In genomic region chr6:18785810-18786490, GRCh38 we compare ENCODE assay signal across 31 cellular contexts.
A peak's percentile ranks its signal among the peaks of the same experiment; 100 is the strongest.
DNase-seq lines count a peak whose midpoint lies in the region; ATAC-seq, FAIRE-seq and TF ChIP-seq lines count a peak whose summit lies in the region.
"Had no signal": no experiment of that assay in that cellular context is flagged by ENCODE, and none has a peak within 500 bp of the region (broad histone marks: within the 10 kb centered on the region; RNA-seq: fewer than 3 reads in every experiment).

No MANE protein-coding gene starts in this region.

- no peak for FAIRE-seq in HepG2 (lab: Jason Lieb, UNC)
- FAIRE-seq in K562 (lab: Jason Lieb, UNC) = no peak
- FAIRE-seq: A204.1, A549, D721Med had no signal

- no peaks in the 10 kb centered on the region for H3K4me1 ChIP-seq in HepG2 (ENCODE audit: insufficient read depth, low read length)
- H3K4me1 ChIP-seq in right lobe of liver = no peaks in the 10 kb centered on the region
- H3K4me1 ChIP-seq in K562 (replicated peaks in 1 of 2; ENCODE audit: control insufficient read depth in 2 of 2, insufficient read depth in 2 of 2, low read length in 2 of 2) = no peaks in the 10 kb centered on the region
- H3K4me1 ChIP-seq: A549; BE2C; BLaER1; BLaER1 treated with 17β-estradiol and CSF1 and Interleukin-3, amounts not matched to agents 10 nM and 100 nM; Caco-2 had no signal

- POLR2A ChIA-PET in HepG2 (lab: Yijun Ruan, JAX) = no interaction called here
- POLR2A ChIA-PET in K562 (lab: Yijun Ruan, JAX) = no interaction called here

- H2AFZ ChIP-seq in HepG2 (ENCODE audit: low read length) = no peak overlapping the region
- no peak overlapping the region for H2AFZ ChIP-seq in K562 (ENCODE audit: low read depth, low read length)

- H4K20me1 ChIP-seq in HepG2 (ENCODE audit: insufficient read depth, low read length) (no peaks in the 10 kb centered on the region), K562 (replicated peaks; ENCODE audit: control insufficient read depth, insufficient read depth, low read length) (no peaks in the 10 kb centered on the region)
- H4K20me1 ChIP-seq: BLaER1; BLaER1 treated with 17β-estradiol and CSF1 and Interleukin-3, amounts not matched to agents 10 nM and 100 nM had no signal

- TF ChIP-seq CTCF in HepG2 (CRISPR knock-in tag; IDR thresholded peaks at IDR 0.05) (no peak), right lobe of liver (IDR thresholded peaks at IDR 0.05) (no peak), K562 (IDR thresholded peaks at IDR 0.05 in 2 of 3, conservative IDR thresholded peaks at IDR 0.05 in 1 of 3; ENCODE audit: insufficient read depth in 2 of 3, low read depth in 1 of 3, low read length in 3 of 3) (no peak)

- intact Hi-C loops in HepG2 (cut with micrococcal nuclease; ENCODE audit: unreplicated experiment) (no loop called here), right lobe of liver (cut with DNase I) (no loop called here), K562 (cut with micrococcal nuclease) (no loop called here)

- TF ChIP-seq EP300 in HepG2 (IDR thresholded peaks at IDR 0.05; ENCODE audit: low read depth in 2 of 2, low read length in 2 of 2) (no peak), HepG2 (CRISPR knock-in tag; IDR thresholded peaks at IDR 0.05; ENCODE audit: borderline replicate concordance) (no peak), K562 (IDR thresholded peaks at IDR 0.05; ENCODE audit: low read length) (no peak)

- DNase-seq in HepG2 (ENCODE audit: low spot score) = no peak
- no peak for DNase-seq in right lobe of liver
- no peak for DNase-seq in K562 (ENCODE audit: extremely low read depth in 1 of 4, low spot score in 3 of 4)
- DNase-seq: 8988T; ACHN; AML-193; BE2C; C1 segment of cervical spinal cord; Caco-2; Calu3; CD4-positive, alpha-beta memory T cell; CD4-positive, alpha-beta T cell; CD4-positive, CD25-positive, alpha-beta regulatory T cell; CD8-positive, alpha-beta memory T cell; CD8-positive, alpha-beta T cell; COR-L47; DMS 273 treated with DMSO at 0.1 percent for 48 hours; DMS153; DMS53; DMS79; DMS79 treated with DMSO at 0.1 percent for 48 hours; DND-41; EL had no signal

- H3K4me3 ChIP-seq in HepG2 (replicated peaks in 1 of 3; ENCODE audit: insufficient read depth in 1 of 3, low read depth in 2 of 3, low read length in 3 of 3) (no peak overlapping the region), right lobe of liver (no peak overlapping the region), K562 (no peak overlapping the region)
- H3K4me3 ChIP-seq: A549; BLaER1; BLaER1 treated with 17β-estradiol and CSF1 and Interleukin-3, amounts not matched to agents 10 nM and 100 nM had no signal

- ATAC-seq in HepG2 (no peak), right lobe of liver (no peak), K562 (no peak), HG02852 (IDR thresholded peaks at IDR 0.05; ENCODE audit: unreplicated experiment) (no peak)
- ATAC-seq: A549; CD8-positive, alpha-beta T cell had no signal

- H3K9ac ChIP-seq in HepG2 (ENCODE audit: insufficient read depth, low read depth, low read length) = no peak overlapping the region
- H3K9ac ChIP-seq in K562 (ENCODE audit: insufficient read depth in 1 of 2, low read depth in 2 of 2, low read length in 2 of 2) = no peak overlapping the region
- H3K9ac ChIP-seq: BLaER1; BLaER1 treated with 17β-estradiol and CSF1 and Interleukin-3, amounts not matched to agents 10 nM and 100 nM had no signal

- in situ Hi-C loops in HepG2 (cut with HindIII; ENCODE audit: extremely low pct_ligation_motif_present, low pct_unique_long_range_greater_than_20kb) (no loop called here), K562 (cut with MboI) (no loop called here)

- H3K9me3 ChIP-seq in HepG2 (ENCODE audit: low read length) (peaks cover 73% of the 10 kb centered on the region), right lobe of liver (no peaks in the 10 kb centered on the region), K562 (replicated peaks; ENCODE audit: control insufficient read depth, insufficient read depth, low read depth, low read length) (no peaks in the 10 kb centered on the region)
- H3K9me3 ChIP-seq: A549; BE2C; BLaER1; BLaER1 treated with 17β-estradiol and CSF1 and Interleukin-3, amounts not matched to agents 10 nM and 100 nM; Caco-2 had no signal

- no TSS peak for BruUV-seq in HepG2 (replicated peaks; lab: Mats Ljungman, UMichigan)
- no TSS peak for BruUV-seq in K562 (replicated peaks; lab: Mats Ljungman, UMichigan)

- H3K27ac ChIP-seq in HepG2 (ENCODE audit: extremely low read length, insufficient read depth, low read length) (no peak overlapping the region), right lobe of liver (no peak overlapping the region), K562 (ENCODE audit: extremely low read depth, low read depth, low read length) (no peak overlapping the region)
- H3K27ac ChIP-seq: 22Rv1; A549; BLaER1; BLaER1 treated with 17β-estradiol and CSF1 and Interleukin-3, amounts not matched to agents 10 nM and 100 nM; C4-2B had no signal

- CTCF ChIA-PET in HepG2 (lab: Yijun Ruan, JAX; ENCODE audit: low intra/inter-chr PET ratio, low total read pairs) (no interaction called here), K562 (lab: Yijun Ruan, JAX; ENCODE audit: low intra/inter-chr PET ratio) (no interaction called here)

- TF ChIP-seq POLR2A in HepG2 (IDR thresholded peaks at IDR 0.05; ENCODE audit: insufficient read depth in 1 of 2, low read depth in 2 of 2, low read length in 2 of 2) = no peak
- TF ChIP-seq POLR2A in right lobe of liver (IDR thresholded peaks at IDR 0.05) = no peak
- TF ChIP-seq POLR2A in K562 (conservative IDR thresholded peaks at IDR 0.05) = no peak

- H3K4me2 ChIP-seq in HepG2 (ENCODE audit: low read depth, low read length) = no peak overlapping the region
- no peak overlapping the region for H3K4me2 ChIP-seq in K562 (ENCODE audit: insufficient read depth, low read length)
- H3K4me2 ChIP-seq: A549; BLaER1; BLaER1 treated with 17β-estradiol and CSF1 and Interleukin-3, amounts not matched to agents 10 nM and 100 nM had no signal

- under 1% methylated on average over 2 of the region's 2 CpGs for WGBS in HepG2 (ENCODE audit: low lambda C conversion rate)
- whole genome bisulfite sequencing in right lobe of liver (ENCODE audit: insufficient coverage, low coverage, low lambda C conversion rate, missing lambda C conversion rate) = 22% methylated on average over 1 of the region's 2 CpGs
- WGBS in K562 (ENCODE audit: insufficient coverage, low coverage, missing lambda C conversion rate) = 0% methylated on average over 2 of the region's 2 CpGs

- H3K9me1 ChIP-seq in K562 (ENCODE audit: control insufficient read depth, insufficient read depth, low read length) = no peaks in the 10 kb centered on the region

- H3K79me2 ChIP-seq in HepG2 (ENCODE audit: insufficient read depth, low read length) (no peaks in the 10 kb centered on the region), K562 (ENCODE audit: control insufficient read depth, insufficient read depth, low read length) (no peaks in the 10 kb centered on the region)

- H3K27me3 ChIP-seq in HepG2 (ENCODE audit: control insufficient read depth in 1 of 2, insufficient read depth in 2 of 2, low read length in 2 of 2) (no peaks in the 10 kb centered on the region), right lobe of liver (no peaks in the 10 kb centered on the region), K562 (ENCODE audit: control insufficient read depth in 2 of 2, insufficient read depth in 2 of 2, low read length in 2 of 2) (no peaks in the 10 kb centered on the region)
- H3K27me3 ChIP-seq: BE2C; BLaER1; BLaER1 treated with 17β-estradiol and CSF1 and Interleukin-3, amounts not matched to agents 10 nM and 100 nM had no signal

- TF ChIP-seq RAD21 in HepG2 (CRISPR knock-in tag; IDR thresholded peaks at IDR 0.05) = no peak
- TF ChIP-seq RAD21 in K562 (CRISPR knock-in tag; conservative IDR thresholded peaks at IDR 0.05 in 1 of 2, IDR thresholded peaks at IDR 0.05 in 1 of 2) = no peak

- H3K36me3 ChIP-seq in HepG2 (replicated peaks in 1 of 2; ENCODE audit: control insufficient read depth in 1 of 2, insufficient read depth in 2 of 2, low read length in 2 of 2) (no peaks in the 10 kb centered on the region), right lobe of liver (no peaks in the 10 kb centered on the region), K562 (ENCODE audit: control insufficient read depth, insufficient read depth, low read length) (no peaks in the 10 kb centered on the region)
- H3K36me3 ChIP-seq: BE2C; BLaER1; BLaER1 treated with 17β-estradiol and CSF1 and Interleukin-3, amounts not matched to agents 10 nM and 100 nM had no signal

TF ChIP-seq in HepG2, 621 proteins besides CTCF, POLR2A, EP300 and RAD21:
- 0 out of 2 replicates have a peak, but pooled peaks have one; percentile 20 for TF ChIP-seq PCBP1 (IDR thresholded peaks at IDR 0.05; ENCODE audit: borderline replicate concordance, low read depth, low read length)
- peak; percentile 91 for TF ChIP-seq HNRNPK (IDR thresholded peaks at IDR 0.05; ENCODE audit: low read depth, low read length, poor library complexity, severe bottlenecking)
- no peak for TF ChIP-seq JARID2 (CRISPR knock-in tag; IDR thresholded peaks at IDR 0.05; ENCODE audit: insufficient replicate concordance)
TF ChIP-seq in HepG2: peak in this region for 2.

TF ChIP-seq in K562, 482 proteins besides CTCF, POLR2A, EP300 and RAD21:
- TF ChIP-seq POU5F1 (IDR thresholded peaks at IDR 0.05; ENCODE audit: borderline replicate concordance, low read depth, low read length, partially characterized antibody) (no peak), PCBP2 (IDR thresholded peaks at IDR 0.05; ENCODE audit: low read depth, low read length, poor library complexity, severe bottlenecking) (peak; percentile 66), SRSF7 (optimal IDR thresholded peaks at IDR 0.05; ENCODE audit: low read depth, low read length) (no peak), HNRNPK (IDR thresholded peaks at IDR 0.05; ENCODE audit: low read depth, low read length, poor library complexity, severe bottlenecking) (peak; percentile 89), SRSF1 (IDR thresholded peaks at IDR 0.05; ENCODE audit: low read depth, low read length) (no peak), PCBP1 (IDR thresholded peaks at IDR 0.05; ENCODE audit: low read depth, low read length, poor library complexity, severe bottlenecking) (peak; percentile 69), STAG1 (CRISPR knock-in tag; IDR thresholded peaks at IDR 0.05; ENCODE audit: borderline replicate concordance) (no peak), NR2C2 (CRISPR knock-in tag; IDR thresholded peaks at IDR 0.05) (no peak), NR2C2 (tag; IDR thresholded peaks at IDR 0.05) (no peak), STAT5B (CRISPR knock-in tag; IDR thresholded peaks at IDR 0.05) (no peak)
- TF ChIP-seq, protein P1, sequence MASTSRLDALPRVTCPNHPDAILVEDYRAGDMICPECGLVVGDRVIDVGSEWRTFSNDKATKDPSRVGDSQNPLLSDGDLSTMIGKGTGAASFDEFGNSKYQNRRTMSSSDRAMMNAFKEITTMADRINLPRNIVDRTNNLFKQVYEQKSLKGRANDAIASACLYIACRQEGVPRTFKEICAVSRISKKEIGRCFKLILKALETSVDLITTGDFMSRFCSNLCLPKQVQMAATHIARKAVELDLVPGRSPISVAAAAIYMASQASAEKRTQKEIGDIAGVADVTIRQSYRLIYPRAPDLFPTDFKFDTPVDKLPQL (IDR thresholded peaks at IDR 0.05; ENCODE audit: extremely low read depth, insufficient read length) = no peak

Comparison
In these comparisons a context has a peak if more than half of its experiments do, and no peak if none do; other contexts are left out.
1. Of the 241 proteins assayed by ChIP-seq in both HepG2 and K562: peak only in HepG2: none; only in K562: PCBP2; in both: HNRNPK and PCBP1; in neither: 238.